Comparison of ENCODE assay signal across 1 cellular context in genomic region chr22:19432092-19432844, GRCh38.
TF ChIP-seq lines count a peak whose summit lies in the region.

Gene MRPL40, plus strand, starts transcription at chr22:19432545. Its CDS starts 10 bp downstream, at chr22:19432555.

TF ChIP-seq in K562, 482 proteins besides CTCF, POLR2A, EP300 and RAD21 (continued from another document):
- TF ChIP-seq SIRT6 (IDR thresholded peaks at IDR 0.05; ENCODE audit: low read depth, low read length) (no peak), THRA (IDR thresholded peaks at IDR 0.05) (no peak), ARID3B (CRISPR knock-in tag; IDR thresholded peaks at IDR 0.05; ENCODE audit: borderline replicate concordance) (peak; percentile 95; the same call in 1 of the 2 replicates), MXD1 (CRISPR knock-in tag; IDR thresholded peaks at IDR 0.05; ENCODE audit: borderline replicate concordance, poor library complexity, severe bottlenecking) (peak; percentile 96), ILK (tag; IDR thresholded peaks at IDR 0.05; ENCODE audit: borderline replicate concordance, low read depth) (no peak), ZSCAN29 (IDR thresholded peaks at IDR 0.05) (no peak), TFE3 (CRISPR knock-in tag; IDR thresholded peaks at IDR 0.05) (peak; percentile 75), ZBTB26 (CRISPR knock-in tag; IDR thresholded peaks at IDR 0.05) (peak; percentile 90), E2F4 (CRISPR knock-in tag; IDR thresholded peaks at IDR 0.05; ENCODE audit: low read depth) (no peak), ZNF174 (CRISPR knock-in tag; IDR thresholded peaks at IDR 0.05) (peak; percentile 96; the same call in 1 of the 2 replicates), MED1 (CRISPR knock-in tag; IDR thresholded peaks at IDR 0.05; ENCODE audit: borderline replicate concordance) (no peak), HMGXB4 (CRISPR knock-in tag; IDR thresholded peaks at IDR 0.05) (peak; percentile 100), RBM22 (IDR thresholded peaks at IDR 0.05; ENCODE audit: low read depth, low read length, poor library complexity, severe bottlenecking) (peak; percentile 99), ZBTB40 (IDR thresholded peaks at IDR 0.05) (no peak), ZBTB40 (CRISPR knock-in tag; IDR thresholded peaks at IDR 0.05) (no peak), ZNF277 (CRISPR knock-in tag; IDR thresholded peaks at IDR 0.05; ENCODE audit: borderline replicate concordance) (no peak)
TF ChIP-seq in K562: peak in this region for 162.
